ENCODE assay signal across 1 cellular context in genomic region chr10:101785801-101786200, GRCh38.
TF ChIP-seq lines count a peak whose summit lies in the region.

No MANE protein-coding gene starts in this region.

TF ChIP-seq in K562, 482 proteins besides CTCF, POLR2A, EP300 and RAD21:
- no peak for TF ChIP-seq ZNF395 (CRISPR knock-in tag; IDR thresholded peaks at IDR 0.05)
- peak; percentile 73; the same call in 1 of the 2 replicates for TF ChIP-seq POLR2AphosphoS2 (IDR thresholded peaks at IDR 0.05; ENCODE audit: low read length)
- TF ChIP-seq ARID4B (CRISPR knock-in tag; IDR thresholded peaks at IDR 0.05) = no peak
- peak; percentile 22; the same call in 1 of the 2 replicates for TF ChIP-seq SUPT5H (IDR thresholded peaks at IDR 0.05)
- no peak for TF ChIP-seq TAL1 (IDR thresholded peaks at IDR 0.05)
- TF ChIP-seq FOXA1 (IDR thresholded peaks at IDR 0.05; ENCODE audit: borderline replicate concordance) = no peak
- TF ChIP-seq CBFB (CRISPR knock-in tag; IDR thresholded peaks at IDR 0.05) = no peak
- TF ChIP-seq PPARD (CRISPR knock-in tag; IDR thresholded peaks at IDR 0.05) = no peak
- no peak for TF ChIP-seq SNIP1 (IDR thresholded peaks at IDR 0.05; ENCODE audit: low read depth)
- no peak for TF ChIP-seq RHOXF2B (CRISPR knock-in tag; conservative IDR thresholded peaks at IDR 0.05)
TF ChIP-seq in K562: peak in this region for 2.
